Comparison of ENCODE assay signal across 8 cellular contexts in genomic region chr9:16705121-16705604, GRCh38.
A peak's percentile ranks its signal among the peaks of the same experiment; 100 is the strongest.
DNase-seq lines count a peak whose midpoint lies in the region; ATAC-seq and TF ChIP-seq lines count a peak whose summit lies in the region.

No MANE protein-coding gene starts in this region.

- H3K4ac ChIP-seq in trophoblast cell (ENCODE audit: low read depth, low read length): no peak overlapping the region

- no peaks in the 10 kb centered on the region for H3K9me3 ChIP-seq in trophoblast cell (ENCODE audit: insufficient read depth, low read depth, low read length)

- no peak overlapping the region for H3K9ac ChIP-seq in trophoblast cell (ENCODE audit: low read length)

- H3K4me3 ChIP-seq in trophoblast cell (ENCODE audit: low read depth, low read length): no peak overlapping the region

- no peak overlapping the region for H4K12ac ChIP-seq in trophoblast cell (ENCODE audit: low read depth, low read length)

- no peak overlapping the region for H3K14ac ChIP-seq in trophoblast cell (ENCODE audit: low read length)

- H3K4me2 ChIP-seq in trophoblast cell (ENCODE audit: low read length): peak overlapping the region; percentile 13

- WGBS in trophoblast cell (ENCODE audit: extremely low coverage, insufficient coverage, insufficient read length): no CpG with 5 or more reads among the region's 9 CpGs

- DNase-seq in ELR (ENCODE audit: low read depth) (peak; percentile 96), SK-N-DZ (ENCODE audit: low spot score) (peak; percentile 4), globus pallidus (ENCODE audit: low spot score) (peak; percentile 29), trophoblast cell (peak; percentile 7 to 54), GF-D8 (lab: John Stamatoyannopoulos, UW) (no peak)
- no peak for DNase-seq in central memory CD4-positive, alpha-beta T cell

- no peak overlapping the region for H2AFZ ChIP-seq in trophoblast cell (ENCODE audit: insufficient read depth, low read length, poor library complexity)

- no peak for TF ChIP-seq POLR2A in GM18505 (IDR thresholded peaks at IDR 0.05; ENCODE audit: borderline replicate concordance, extremely low read depth, insufficient read depth, insufficient read length)

- H3K18ac ChIP-seq in trophoblast cell (ENCODE audit: low read length): peak overlapping the region; percentile 1

- no peaks in the 10 kb centered on the region for H3K27me3 ChIP-seq in trophoblast cell (ENCODE audit: insufficient read depth, low read length)

- ATAC-seq in GM18505 (IDR thresholded peaks at IDR 0.05; ENCODE audit: unreplicated experiment): no peak
- ATAC-seq in HG02763 (IDR thresholded peaks at IDR 0.05; ENCODE audit: unreplicated experiment): no peak

- no peak overlapping the region for H2BK120ac ChIP-seq in trophoblast cell (ENCODE audit: insufficient read depth, low read length, poor library complexity)

- H3K23ac ChIP-seq in trophoblast cell (ENCODE audit: low read length): no peak overlapping the region

- H3K79me2 ChIP-seq in trophoblast cell (ENCODE audit: control insufficient read depth, insufficient read depth, low read length, poor library complexity): no peaks in the 10 kb centered on the region

- peaks cover 3 to 15% of the 10 kb centered on the region in 2 experiments for H3K4me1 ChIP-seq in trophoblast cell (ENCODE audit: control insufficient read depth in 1 of 2, insufficient read depth in 2 of 2, low read length in 2 of 2)

- no peak overlapping the region for H2BK5ac ChIP-seq in trophoblast cell (ENCODE audit: low read depth, low read length, poor library complexity)

- H2BK12ac ChIP-seq in trophoblast cell (ENCODE audit: low read length): no peak overlapping the region

- peaks cover 2 to 3% of the 10 kb centered on the region in 2 experiments for H3K36me3 ChIP-seq in trophoblast cell (ENCODE audit: control insufficient read depth in 1 of 2, insufficient read depth in 2 of 2, low read length in 2 of 2)

- no peak overlapping the region for H4K8ac ChIP-seq in trophoblast cell (ENCODE audit: low read depth, low read length)

- peaks cover 3% of the 10 kb centered on the region for H3K79me1 ChIP-seq in trophoblast cell (ENCODE audit: low read length)

- no peak overlapping the region for H4K91ac ChIP-seq in trophoblast cell (ENCODE audit: low read depth, low read length)

- H3K27ac ChIP-seq in trophoblast cell (ENCODE audit: low read depth, low read length): peak overlapping the region; percentile 91

- H2AK5ac ChIP-seq in trophoblast cell (ENCODE audit: low read length): no peak overlapping the region

Comparison
In these comparisons a context has a peak if more than half of its experiments do, and no peak if none do; other contexts are left out.
1. DNase-seq: peak in ELR (single experiment), SK-N-DZ (single experiment), globus pallidus (single experiment) and trophoblast cell (2 of 2); none in central memory CD4-positive, alpha-beta T cell (single experiment) and GF-D8 (single experiment).